ENCODE assay signal across 7 cellular contexts in the genomic region with DNA sequence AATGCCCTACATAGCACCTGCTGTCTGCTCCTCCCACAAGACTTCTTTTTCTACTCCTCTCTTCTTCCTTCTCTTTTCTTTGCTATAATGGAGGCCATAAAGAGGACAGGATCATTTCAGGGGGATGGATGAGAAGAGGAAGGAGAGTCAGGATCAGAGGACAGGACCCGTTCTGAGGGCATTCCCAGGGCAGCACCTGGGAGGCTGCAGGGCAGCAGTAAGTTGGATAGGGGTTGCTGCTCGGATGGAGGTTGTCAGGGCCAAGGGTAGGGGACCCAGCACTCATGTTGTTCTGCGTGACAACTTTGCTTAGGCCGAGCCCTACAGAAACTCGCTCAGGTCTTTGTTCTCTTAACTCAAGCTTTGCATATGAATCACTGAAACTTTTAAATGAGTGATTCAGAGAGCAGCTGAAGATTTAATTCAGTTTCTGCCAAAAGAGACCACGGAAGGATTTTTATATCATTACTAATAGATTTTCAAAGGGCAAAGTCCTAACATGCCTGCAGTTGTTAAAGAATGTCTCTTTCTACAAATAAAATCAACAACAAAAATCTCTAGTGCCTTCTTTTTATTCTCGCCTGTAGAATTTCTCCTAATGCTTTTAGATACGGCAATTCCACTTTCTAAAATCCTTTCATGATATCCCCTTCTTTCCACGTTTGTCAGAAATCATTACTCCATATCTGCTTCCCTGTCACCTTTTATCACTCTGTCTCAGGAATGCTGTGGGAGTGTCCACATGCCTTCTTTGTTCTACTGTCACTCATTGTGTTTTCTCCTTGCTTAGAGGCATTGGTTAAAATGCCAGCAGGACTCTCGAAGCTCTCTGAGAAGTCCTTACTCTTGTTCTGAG. TPM values are rescaled to one million over a fixed set of nuclear protein-coding genes. Genes with fewer than 3 reads are reported as not detected.
DNase-seq lines count a peak whose midpoint lies in the region; ATAC-seq and TF ChIP-seq lines count a peak whose summit lies in the region.

No MANE protein-coding gene starts in this region.

- H2AFZ ChIP-seq in hepatocyte: no peak overlapping the region

- H3K9me2 ChIP-seq in hepatocyte (replicated peaks; ENCODE audit: insufficient read depth): no peaks in the 10 kb centered on the region

- no peak overlapping the region for H3K4me3 ChIP-seq in RWPE2 (ENCODE audit: severe bottlenecking)
- H3K4me3 ChIP-seq in hepatocyte: no peak overlapping the region

- peaks cover 5% of the 10 kb centered on the region; the same call in 1 of the 2 replicates for H3K36me3 ChIP-seq in RWPE2 (ENCODE audit: low read depth)
- no peaks in the 10 kb centered on the region for H3K36me3 ChIP-seq in hepatocyte (replicated peaks; ENCODE audit: insufficient read depth, low read depth)

- TF ChIP-seq CTCF in RWPE2 (IDR thresholded peaks at IDR 0.05; ENCODE audit: poor library complexity, severe bottlenecking) (no peak), hepatocyte (IDR thresholded peaks at IDR 0.05; ENCODE audit: poor library complexity) (no peak)

- H3K9me3 ChIP-seq in RWPE2 (ENCODE audit: severe bottlenecking): no peaks in the 10 kb centered on the region
- H3K9me3 ChIP-seq in hepatocyte (ENCODE audit: low read depth): no peaks in the 10 kb centered on the region

- no peaks in the 10 kb centered on the region for H3K79me2 ChIP-seq in hepatocyte

- H3K4me1 ChIP-seq in RWPE2 (ENCODE audit: insufficient read depth, poor library complexity, severe bottlenecking) (peaks cover 21% of the 10 kb centered on the region), hepatocyte (ENCODE audit: insufficient read depth) (peaks cover 12% of the 10 kb centered on the region)

- H3K27ac ChIP-seq in RWPE2 (ENCODE audit: poor library complexity, severe bottlenecking): peak overlapping the region; percentile 97
- peak overlapping the region; percentile 90 for H3K27ac ChIP-seq in hepatocyte

- no peak overlapping the region for H3K4me2 ChIP-seq in hepatocyte

- DNase-seq in RWPE2 (ENCODE audit: low spot score) (peak; percentile 73), hepatocyte (ENCODE audit: low spot score) (peak; percentile 23), NCI-H1417 treated with DMSO at 0.1 percent for 48 hours (lab: John Stamatoyannopoulos, UW) (no peak), UCSD-AML1 (lab: John Stamatoyannopoulos, UW; ENCODE audit: unreplicated experiment) (no peak), 8988T (no peak)

- H3K27me3 ChIP-seq in RWPE2 (ENCODE audit: insufficient read depth, poor library complexity, severe bottlenecking): no peaks in the 10 kb centered on the region
- no peaks in the 10 kb centered on the region for H3K27me3 ChIP-seq in hepatocyte

- WGBS in hepatocyte (ENCODE audit: low lambda C conversion rate, missing lambda C conversion rate): 50% methylated on average over 10 of the region's 10 CpGs

- H4K20me1 ChIP-seq in hepatocyte (ENCODE audit: insufficient read depth, poor library complexity, severe bottlenecking): no peaks in the 10 kb centered on the region

- ATAC-seq in GM18868 (IDR thresholded peaks at IDR 0.05; ENCODE audit: unreplicated experiment): peak; percentile 98
- ATAC-seq in HG02642 (IDR thresholded peaks at IDR 0.05; ENCODE audit: poor library complexity, unreplicated experiment): peak; percentile 97
- ATAC-seq in RWPE2 (ENCODE audit: low read depth): peak; percentile 98

RNA-seq across cellular contexts. Expression of gene GALNT5, which starts 11.1 kb away (rescaled TPM):
- 13.9 and 16.3 TPM in 2 replicates for total RNA-seq in hepatocyte
- polyA plus RNA-seq in hepatocyte: 5.9 and 6.0 TPM in 2 replicates

Comparison
In these comparisons a context has a peak if more than half of its experiments do, and no peak if none do; other contexts are left out.
1. DNase-seq: peak in RWPE2 (single experiment) and hepatocyte (single experiment); none in NCI-H1417 treated with DMSO at 0.1 percent for 48 hours (single experiment), UCSD-AML1 (single experiment) and 8988T (single experiment).
2. Peak in every context shown above with its lines, with median percentiles within 50 percentile points of each other: ATAC-seq.